ENCODE assay signal across 1 cellular context in genomic region chr12:132687211-132688164, GRCh38.
TF ChIP-seq lines count a peak whose summit lies in the region.

A gene with protein sequence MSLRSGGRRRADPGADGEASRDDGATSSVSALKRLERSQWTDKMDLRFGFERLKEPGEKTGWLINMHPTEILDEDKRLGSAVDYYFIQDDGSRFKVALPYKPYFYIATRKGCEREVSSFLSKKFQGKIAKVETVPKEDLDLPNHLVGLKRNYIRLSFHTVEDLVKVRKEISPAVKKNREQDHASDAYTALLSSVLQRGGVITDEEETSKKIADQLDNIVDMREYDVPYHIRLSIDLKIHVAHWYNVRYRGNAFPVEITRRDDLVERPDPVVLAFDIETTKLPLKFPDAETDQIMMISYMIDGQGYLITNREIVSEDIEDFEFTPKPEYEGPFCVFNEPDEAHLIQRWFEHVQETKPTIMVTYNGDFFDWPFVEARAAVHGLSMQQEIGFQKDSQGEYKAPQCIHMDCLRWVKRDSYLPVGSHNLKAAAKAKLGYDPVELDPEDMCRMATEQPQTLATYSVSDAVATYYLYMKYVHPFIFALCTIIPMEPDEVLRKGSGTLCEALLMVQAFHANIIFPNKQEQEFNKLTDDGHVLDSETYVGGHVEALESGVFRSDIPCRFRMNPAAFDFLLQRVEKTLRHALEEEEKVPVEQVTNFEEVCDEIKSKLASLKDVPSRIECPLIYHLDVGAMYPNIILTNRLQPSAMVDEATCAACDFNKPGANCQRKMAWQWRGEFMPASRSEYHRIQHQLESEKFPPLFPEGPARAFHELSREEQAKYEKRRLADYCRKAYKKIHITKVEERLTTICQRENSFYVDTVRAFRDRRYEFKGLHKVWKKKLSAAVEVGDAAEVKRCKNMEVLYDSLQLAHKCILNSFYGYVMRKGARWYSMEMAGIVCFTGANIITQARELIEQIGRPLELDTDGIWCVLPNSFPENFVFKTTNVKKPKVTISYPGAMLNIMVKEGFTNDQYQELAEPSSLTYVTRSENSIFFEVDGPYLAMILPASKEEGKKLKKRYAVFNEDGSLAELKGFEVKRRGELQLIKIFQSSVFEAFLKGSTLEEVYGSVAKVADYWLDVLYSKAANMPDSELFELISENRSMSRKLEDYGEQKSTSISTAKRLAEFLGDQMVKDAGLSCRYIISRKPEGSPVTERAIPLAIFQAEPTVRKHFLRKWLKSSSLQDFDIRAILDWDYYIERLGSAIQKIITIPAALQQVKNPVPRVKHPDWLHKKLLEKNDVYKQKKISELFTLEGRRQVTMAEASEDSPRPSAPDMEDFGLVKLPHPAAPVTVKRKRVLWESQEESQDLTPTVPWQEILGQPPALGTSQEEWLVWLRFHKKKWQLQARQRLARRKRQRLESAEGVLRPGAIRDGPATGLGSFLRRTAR (N-terminal part only) (minus strand): TSS chr12:132687342. CDS start chr12:132687315, 27 bp downstream.
Gene PXMP2, plus strand, starts transcription at chr12:132687587. Its CDS starts 84 bp downstream, at chr12:132687671.

TF ChIP-seq in HepG2, 621 proteins besides CTCF, POLR2A, EP300 and RAD21 (continued from another document and continues in another):
- TF ChIP-seq, protein P1, sequence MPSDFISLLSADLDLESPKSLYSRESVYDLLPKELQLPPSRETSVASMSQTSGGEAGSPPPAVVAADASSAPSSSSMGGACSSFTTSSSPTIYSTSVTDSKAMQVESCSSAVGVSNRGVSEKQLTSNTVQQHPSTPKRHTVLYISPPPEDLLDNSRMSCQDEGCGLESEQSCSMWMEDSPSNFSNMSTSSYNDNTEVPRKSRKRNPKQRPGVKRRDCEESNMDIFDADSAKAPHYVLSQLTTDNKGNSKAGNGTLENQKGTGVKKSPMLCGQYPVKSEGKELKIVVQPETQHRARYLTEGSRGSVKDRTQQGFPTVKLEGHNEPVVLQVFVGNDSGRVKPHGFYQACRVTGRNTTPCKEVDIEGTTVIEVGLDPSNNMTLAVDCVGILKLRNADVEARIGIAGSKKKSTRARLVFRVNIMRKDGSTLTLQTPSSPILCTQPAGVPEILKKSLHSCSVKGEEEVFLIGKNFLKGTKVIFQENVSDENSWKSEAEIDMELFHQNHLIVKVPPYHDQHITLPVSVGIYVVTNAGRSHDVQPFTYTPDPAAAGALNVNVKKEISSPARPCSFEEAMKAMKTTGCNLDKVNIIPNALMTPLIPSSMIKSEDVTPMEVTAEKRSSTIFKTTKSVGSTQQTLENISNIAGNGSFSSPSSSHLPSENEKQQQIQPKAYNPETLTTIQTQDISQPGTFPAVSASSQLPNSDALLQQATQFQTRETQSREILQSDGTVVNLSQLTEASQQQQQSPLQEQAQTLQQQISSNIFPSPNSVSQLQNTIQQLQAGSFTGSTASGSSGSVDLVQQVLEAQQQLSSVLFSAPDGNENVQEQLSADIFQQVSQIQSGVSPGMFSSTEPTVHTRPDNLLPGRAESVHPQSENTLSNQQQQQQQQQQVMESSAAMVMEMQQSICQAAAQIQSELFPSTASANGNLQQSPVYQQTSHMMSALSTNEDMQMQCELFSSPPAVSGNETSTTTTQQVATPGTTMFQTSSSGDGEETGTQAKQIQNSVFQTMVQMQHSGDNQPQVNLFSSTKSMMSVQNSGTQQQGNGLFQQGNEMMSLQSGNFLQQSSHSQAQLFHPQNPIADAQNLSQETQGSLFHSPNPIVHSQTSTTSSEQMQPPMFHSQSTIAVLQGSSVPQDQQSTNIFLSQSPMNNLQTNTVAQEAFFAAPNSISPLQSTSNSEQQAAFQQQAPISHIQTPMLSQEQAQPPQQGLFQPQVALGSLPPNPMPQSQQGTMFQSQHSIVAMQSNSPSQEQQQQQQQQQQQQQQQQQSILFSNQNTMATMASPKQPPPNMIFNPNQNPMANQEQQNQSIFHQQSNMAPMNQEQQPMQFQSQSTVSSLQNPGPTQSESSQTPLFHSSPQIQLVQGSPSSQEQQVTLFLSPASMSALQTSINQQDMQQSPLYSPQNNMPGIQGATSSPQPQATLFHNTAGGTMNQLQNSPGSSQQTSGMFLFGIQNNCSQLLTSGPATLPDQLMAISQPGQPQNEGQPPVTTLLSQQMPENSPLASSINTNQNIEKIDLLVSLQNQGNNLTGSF (CRISPR knock-in tag; IDR thresholded peaks at IDR 0.05): no peak
- TF ChIP-seq ZNF883 (CRISPR knock-in tag; IDR thresholded peaks at IDR 0.05; ENCODE audit: not compliant biosample characterization): peak; percentile 31
- TF ChIP-seq BRF2 (CRISPR knock-in tag; IDR thresholded peaks at IDR 0.05): peak; percentile 51; the same call in 1 of the 2 replicates
- peak; percentile 61 for TF ChIP-seq SPEN (CRISPR knock-in tag; IDR thresholded peaks at IDR 0.05; ENCODE audit: low read depth)
- no peak for TF ChIP-seq JUNB (CRISPR knock-in tag; IDR thresholded peaks at IDR 0.05; ENCODE audit: borderline replicate concordance)
- TF ChIP-seq ELF1 (CRISPR knock-in tag; IDR thresholded peaks at IDR 0.05): peak; percentile 67
- 0 out of 2 replicates have a peak, but pooled peaks have one; percentile 16 for TF ChIP-seq EEA1 (CRISPR knock-in tag; IDR thresholded peaks at IDR 0.05; ENCODE audit: borderline replicate concordance)
- no peak for TF ChIP-seq ZNF10 (CRISPR knock-in tag; IDR thresholded peaks at IDR 0.05; ENCODE audit: borderline replicate concordance, low read depth)
- TF ChIP-seq YEATS2 (CRISPR knock-in tag; IDR thresholded peaks at IDR 0.05; ENCODE audit: borderline replicate concordance): peak; percentile 86; the same call in 1 of the 2 replicates
- TF ChIP-seq FIP1L1 (IDR thresholded peaks at IDR 0.05; ENCODE audit: borderline replicate concordance, insufficient read depth, low read depth, low read length): 0 out of 2 replicates have a peak, but pooled peaks have one; percentile 83
- TF ChIP-seq, protein P2, sequence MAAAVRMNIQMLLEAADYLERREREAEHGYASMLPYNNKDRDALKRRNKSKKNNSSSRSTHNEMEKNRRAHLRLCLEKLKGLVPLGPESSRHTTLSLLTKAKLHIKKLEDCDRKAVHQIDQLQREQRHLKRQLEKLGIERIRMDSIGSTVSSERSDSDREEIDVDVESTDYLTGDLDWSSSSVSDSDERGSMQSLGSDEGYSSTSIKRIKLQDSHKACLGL (CRISPR knock-in tag; IDR thresholded peaks at IDR 0.05): 0 out of 2 replicates have a peak, but pooled peaks have one; percentile 35
- TF ChIP-seq ATF7-NPFF (CRISPR knock-in tag; IDR thresholded peaks at IDR 0.05; ENCODE audit: low read depth): peak; percentile 68; the same call in 1 of the 2 replicates
- TF ChIP-seq NFE2L2 (IDR thresholded peaks at IDR 0.05; ENCODE audit: low read length): no peak
- TF ChIP-seq CREM (IDR thresholded peaks at IDR 0.05): no peak
- no peak for TF ChIP-seq CREM (CRISPR knock-in tag; IDR thresholded peaks at IDR 0.05)
- TF ChIP-seq, protein P3, sequence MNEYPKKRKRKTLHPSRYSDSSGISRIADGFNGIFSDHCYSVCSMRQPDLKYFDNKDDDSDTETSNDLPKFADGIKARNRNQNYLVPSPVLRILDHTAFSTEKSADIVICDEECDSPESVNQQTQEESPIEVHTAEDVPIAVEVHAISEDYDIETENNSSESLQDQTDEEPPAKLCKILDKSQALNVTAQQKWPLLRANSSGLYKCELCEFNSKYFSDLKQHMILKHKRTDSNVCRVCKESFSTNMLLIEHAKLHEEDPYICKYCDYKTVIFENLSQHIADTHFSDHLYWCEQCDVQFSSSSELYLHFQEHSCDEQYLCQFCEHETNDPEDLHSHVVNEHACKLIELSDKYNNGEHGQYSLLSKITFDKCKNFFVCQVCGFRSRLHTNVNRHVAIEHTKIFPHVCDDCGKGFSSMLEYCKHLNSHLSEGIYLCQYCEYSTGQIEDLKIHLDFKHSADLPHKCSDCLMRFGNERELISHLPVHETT (CRISPR knock-in tag; conservative IDR thresholded peaks at IDR 0.05): peak; percentile 44; the same call in 1 of the 2 replicates
- peak; percentile 80; the same call in 1 of the 2 replicates for TF ChIP-seq ZNF777 (CRISPR knock-in tag; IDR thresholded peaks at IDR 0.05)
- TF ChIP-seq HNRNPK (IDR thresholded peaks at IDR 0.05; ENCODE audit: low read depth, low read length, poor library complexity, severe bottlenecking): peak; percentile 20
- TF ChIP-seq POGK (CRISPR knock-in tag; conservative IDR thresholded peaks at IDR 0.05): peak; percentile 84; the same call in 1 of the 2 replicates
- peak; percentile 75; the same call in 1 of the 2 replicates for TF ChIP-seq ELF3 (CRISPR knock-in tag; IDR thresholded peaks at IDR 0.05)
- no peak for TF ChIP-seq CSRNP1 (CRISPR knock-in tag; IDR thresholded peaks at IDR 0.05)
- no peak for TF ChIP-seq ZBTB20 (CRISPR knock-in tag; IDR thresholded peaks at IDR 0.05; ENCODE audit: borderline replicate concordance, low read depth)
- TF ChIP-seq, protein P4, sequence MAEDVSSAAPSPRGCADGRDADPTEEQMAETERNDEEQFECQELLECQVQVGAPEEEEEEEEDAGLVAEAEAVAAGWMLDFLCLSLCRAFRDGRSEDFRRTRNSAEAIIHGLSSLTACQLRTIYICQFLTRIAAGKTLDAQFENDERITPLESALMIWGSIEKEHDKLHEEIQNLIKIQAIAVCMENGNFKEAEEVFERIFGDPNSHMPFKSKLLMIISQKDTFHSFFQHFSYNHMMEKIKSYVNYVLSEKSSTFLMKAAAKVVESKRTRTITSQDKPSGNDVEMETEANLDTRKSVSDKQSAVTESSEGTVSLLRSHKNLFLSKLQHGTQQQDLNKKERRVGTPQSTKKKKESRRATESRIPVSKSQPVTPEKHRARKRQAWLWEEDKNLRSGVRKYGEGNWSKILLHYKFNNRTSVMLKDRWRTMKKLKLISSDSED (CRISPR knock-in tag; IDR thresholded peaks at IDR 0.05): 0 out of 2 replicates have a peak, but pooled peaks have one; percentile 32
- peak; percentile 52; the same call in 1 of the 2 replicates for TF ChIP-seq ZSCAN21 (CRISPR knock-in tag; IDR thresholded peaks at IDR 0.05; ENCODE audit: borderline replicate concordance)
- 0 out of 2 replicates have a peak, but pooled peaks have one; percentile 50 for TF ChIP-seq SMAD3 (CRISPR knock-in tag; IDR thresholded peaks at IDR 0.05)
- TF ChIP-seq, protein P5, sequence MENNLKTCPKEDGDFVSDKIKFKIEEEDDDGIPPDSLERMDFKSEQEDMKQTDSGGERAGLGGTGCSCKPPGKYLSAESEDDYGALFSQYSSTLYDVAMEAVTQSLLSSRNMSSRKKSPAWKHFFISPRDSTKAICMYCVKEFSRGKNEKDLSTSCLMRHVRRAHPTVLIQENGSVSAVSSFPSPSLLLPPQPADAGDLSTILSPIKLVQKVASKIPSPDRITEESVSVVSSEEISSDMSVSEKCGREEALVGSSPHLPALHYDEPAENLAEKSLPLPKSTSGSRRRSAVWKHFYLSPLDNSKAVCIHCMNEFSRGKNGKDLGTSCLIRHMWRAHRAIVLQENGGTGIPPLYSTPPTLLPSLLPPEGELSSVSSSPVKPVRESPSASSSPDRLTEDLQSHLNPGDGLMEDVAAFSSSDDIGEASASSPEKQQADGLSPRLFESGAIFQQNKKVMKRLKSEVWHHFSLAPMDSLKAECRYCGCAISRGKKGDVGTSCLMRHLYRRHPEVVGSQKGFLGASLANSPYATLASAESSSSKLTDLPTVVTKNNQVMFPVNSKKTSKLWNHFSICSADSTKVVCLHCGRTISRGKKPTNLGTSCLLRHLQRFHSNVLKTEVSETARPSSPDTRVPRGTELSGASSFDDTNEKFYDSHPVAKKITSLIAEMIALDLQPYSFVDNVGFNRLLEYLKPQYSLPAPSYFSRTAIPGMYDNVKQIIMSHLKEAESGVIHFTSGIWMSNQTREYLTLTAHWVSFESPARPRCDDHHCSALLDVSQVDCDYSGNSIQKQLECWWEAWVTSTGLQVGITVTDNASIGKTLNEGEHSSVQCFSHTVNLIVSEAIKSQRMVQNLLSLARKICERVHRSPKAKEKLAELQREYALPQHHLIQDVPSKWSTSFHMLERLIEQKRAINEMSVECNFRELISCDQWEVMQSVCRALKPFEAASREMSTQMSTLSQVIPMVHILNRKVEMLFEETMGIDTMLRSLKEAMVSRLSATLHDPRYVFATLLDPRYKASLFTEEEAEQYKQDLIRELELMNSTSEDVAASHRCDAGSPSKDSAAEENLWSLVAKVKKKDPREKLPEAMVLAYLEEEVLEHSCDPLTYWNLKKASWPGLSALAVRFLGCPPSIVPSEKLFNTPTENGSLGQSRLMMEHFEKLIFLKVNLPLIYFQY (CRISPR knock-in tag; IDR thresholded peaks at IDR 0.05; ENCODE audit: borderline replicate concordance): 0 out of 2 replicates have a peak, but pooled peaks have one; percentile 54
- TF ChIP-seq PITX1 (CRISPR knock-in tag; IDR thresholded peaks at IDR 0.05): no peak
- no peak for TF ChIP-seq ATM (IDR thresholded peaks at IDR 0.05; ENCODE audit: borderline replicate concordance)
